ENCODE assay signal across 13 cellular contexts in the genomic region with DNA sequence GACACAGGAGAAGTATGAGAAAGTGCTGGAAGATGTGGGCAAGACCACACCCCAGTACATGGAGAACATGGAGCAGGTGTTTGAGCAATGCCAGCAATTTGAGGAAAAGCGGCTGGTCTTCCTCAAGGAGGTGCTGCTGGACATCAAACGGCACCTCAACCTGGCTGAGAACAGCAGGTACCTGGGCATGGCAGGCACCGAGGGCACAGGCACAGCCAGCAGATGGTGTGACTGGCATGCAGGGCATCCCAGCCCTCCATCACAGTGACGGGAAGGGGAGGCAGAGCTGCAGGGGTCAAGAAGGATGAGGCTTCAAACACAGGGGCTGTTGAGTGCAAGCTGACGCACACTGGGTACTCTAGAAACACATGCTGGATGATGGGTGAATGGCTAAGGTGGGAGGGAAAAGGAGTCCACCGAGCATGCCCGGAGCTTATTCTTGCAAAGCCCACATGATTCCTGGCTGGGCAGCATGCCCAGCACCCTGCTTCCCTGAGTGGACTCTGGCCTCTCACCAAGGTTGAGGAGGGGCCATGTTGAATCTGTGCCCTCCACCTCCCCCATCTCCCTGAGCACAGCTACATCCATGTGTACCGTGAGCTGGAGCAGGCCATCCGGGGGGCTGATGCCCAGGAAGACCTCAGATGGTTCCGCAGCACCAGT. TPM values are rescaled to one million over a fixed set of nuclear protein-coding genes. Genes with fewer than 3 reads are reported as not detected.
DNase-seq lines count a peak whose midpoint lies in the region; ATAC-seq and TF ChIP-seq lines count a peak whose summit lies in the region.
"Had no signal": no experiment of that assay in that cellular context is flagged by ENCODE, and none has a peak within 500 bp of the region (broad histone marks: within the 10 kb centered on the region; RNA-seq: fewer than 3 reads in every experiment).

No MANE protein-coding gene starts in this region.

- H3K4me1 ChIP-seq in mammary epithelial cell (ENCODE audit: insufficient read depth, low read length) (peaks cover 9% of the 10 kb centered on the region), liver (ENCODE audit: control insufficient read depth in 4 of 4, insufficient read depth in 4 of 4, low read length in 3 of 4) (peaks cover 7 to 18% (median 13%) of the 10 kb centered on the region in 4 donors), transverse colon (peaks cover 0 to 18% (median 16%) of the 10 kb centered on the region in 4 donors)

- WGBS in mammary epithelial cell (ENCODE audit: low coverage, missing lambda C conversion rate), result 47% methylated on average over 10 of the region's 10 CpGs
- 48% methylated on average over 10 of the region's 10 CpGs for WGBS in liver
- 45 to 53% methylated on average over 2 to 10 of the region's 10 CpGs for whole genome bisulfite sequencing in transverse colon (ENCODE audit: low coverage in 1 of 2), 2 donors

- BruUV-seq in MCF 10A (replicated peaks; lab: Mats Ljungman, UMichigan) (no TSS peak), mammary epithelial cell (replicated peaks; lab: Mats Ljungman, UMichigan) (no TSS peak)

- TF ChIP-seq POLR2A in transverse colon (IDR thresholded peaks at IDR 0.05), result no peak

- H3K36me3 ChIP-seq in mammary epithelial cell (ENCODE audit: insufficient read depth, low read length), result no peaks in the 10 kb centered on the region
- H3K36me3 ChIP-seq in liver (ENCODE audit: control insufficient read depth in 4 of 4, insufficient read depth in 3 of 4, low read depth in 1 of 4, low read length in 3 of 4), result no peaks in the 10 kb centered on the region
- no peaks in the 10 kb centered on the region for H3K36me3 ChIP-seq in transverse colon

- no peak overlapping the region for H3K27ac Mint-ChIP-seq in MCF 10A (ENCODE audit: low read depth, unreplicated experiment)

- no peaks in the 10 kb centered on the region for H3K27me3 Mint-ChIP-seq in MCF 10A (ENCODE audit: insufficient read depth, unreplicated experiment)

- no peak overlapping the region for H3K4me2 ChIP-seq in mammary epithelial cell (ENCODE audit: insufficient read depth, low read depth, low read length)

- DNase-seq in MCF 10A (ENCODE audit: unreplicated experiment), result peak; percentile 53
- no peak for DNase-seq in mammary epithelial cell
- DNase-seq in anterior cingulate cortex (lab: John Stamatoyannopoulos, UW), result peak in 34 of 58 donors; percentile 9 to 72 (median 33)
- DNase-seq in transverse colon, result peak; percentile 42
- no peak for DNase-seq in dedifferentiated amniotic fluid mesenchymal stem cell (ENCODE audit: extremely low spot score)
- no peak for DNase-seq in GM13977 (ENCODE audit: low spot score)
- DNase-seq: activated CD4-positive, alpha-beta T cell treated with anti-CD3 and anti-CD28 coated beads, Interleukin-2, amount 50 U/mL, for 1 hour; KG1; T-helper 1 cell had no signal

- TF ChIP-seq EP300 in transverse colon (IDR thresholded peaks at IDR 0.05; ENCODE audit: low read depth), result no peak

- dilution Hi-C loops in mammary epithelial cell (cut with HindIII; ENCODE audit: low sequenced_read_pairs), result loop anchor here (5.0 kb wide), 3 partner anchors 38 to 88 kb away; no protein-coding TSS in a partner anchor

- no peak for TF ChIP-seq CTCF in MCF 10A (IDR thresholded peaks at IDR 0.05; ENCODE audit: unreplicated experiment)
- no peak for TF ChIP-seq CTCF in mammary epithelial cell (conservative IDR thresholded peaks at IDR 0.05 in 1 of 2, IDR thresholded peaks at IDR 0.05 in 1 of 2; ENCODE audit: extremely low read depth in 1 of 2, insufficient read depth in 1 of 2, low read depth in 1 of 2, low read length in 2 of 2)
- TF ChIP-seq CTCF in liver (IDR thresholded peaks at IDR 0.05; ENCODE audit: low read depth, low read length, missing input control), result no peak
- TF ChIP-seq CTCF in transverse colon (IDR thresholded peaks at IDR 0.05), result peak in 1 of 5 experiments; percentile 46
- no peak for TF ChIP-seq CTCF in GM13977 (IDR thresholded peaks at IDR 0.05; ENCODE audit: extremely low read depth, insufficient read depth, missing control alignments)

- H3K79me2 ChIP-seq in mammary epithelial cell (ENCODE audit: insufficient read depth, low read length), result no peaks in the 10 kb centered on the region

- in situ Hi-C loops in mammary epithelial cell (cut with MboI; ENCODE audit: low sequenced_read_pairs in 2 of 2), result loop anchor here in 1 of 2 donors (5.0 kb wide), 1 partner anchor 78 kb away; no protein-coding TSS in a partner anchor
- in situ Hi-C loops in transverse colon (cut with MboI; ENCODE audit: low pct_ligation_motif_present in 1 of 4, low pct_unique_long_range_greater_than_20kb in 1 of 4, low sequenced_read_pairs in 3 of 4), result loop anchor here in 2 of 4 donors (5.0 kb wide), 2 partner anchors 73 to 78 kb away; no protein-coding TSS in a partner anchor
- in situ Hi-C loops in GM13977 (cut with MboI; ENCODE audit: low pct_unique_long_range_greater_than_20kb, low sequenced_read_pairs, unreplicated experiment), result no loop called here

- H3K4me3 Mint-ChIP-seq in MCF 10A (ENCODE audit: unreplicated experiment), result no peak overlapping the region
- H3K4me3 Mint-ChIP-seq: neural crest cell had no signal

- no peaks in the 10 kb centered on the region for H3K36me3 Mint-ChIP-seq in MCF 10A (ENCODE audit: insufficient read depth, unreplicated experiment)

- H3K4me3 ChIP-seq in mammary epithelial cell (replicated peaks in 1 of 3; ENCODE audit: insufficient read depth in 1 of 3, low read depth in 2 of 3, low read length in 3 of 3), result no peak overlapping the region
- no peak overlapping the region for H3K4me3 ChIP-seq in liver (ENCODE audit: low read depth in 1 of 3, low read length in 3 of 3)
- no peak overlapping the region for H3K4me3 ChIP-seq in transverse colon

- H3K27me3 ChIP-seq in mammary epithelial cell (ENCODE audit: insufficient read depth, low read length) (no peaks in the 10 kb centered on the region), liver (ENCODE audit: control insufficient read depth in 4 of 4, insufficient read depth in 4 of 4, low read length in 3 of 4) (no peaks in the 10 kb centered on the region), transverse colon (no peaks in the 10 kb centered on the region)

- H3K9ac ChIP-seq in mammary epithelial cell (ENCODE audit: insufficient read depth, low read length) (no peak overlapping the region), liver (ENCODE audit: low read depth in 1 of 2, low read length in 2 of 2) (no peak overlapping the region)

- CTCF ChIA-PET in MCF 10A (lab: Yijun Ruan, JAX), result interaction anchor here (0.6 kb wide), 1 partner anchor 307 kb away, joined by 3 read pairs; no protein-coding TSS in a partner anchor
- CTCF ChIA-PET in mammary epithelial cell (lab: Charles Lee; ENCODE audit: low non-redundant PET), result no interaction called here

- no peaks in the 10 kb centered on the region for H4K20me1 ChIP-seq in mammary epithelial cell (ENCODE audit: insufficient read depth, low read length)

- H3K9me3 ChIP-seq in mammary epithelial cell (replicated peaks; ENCODE audit: insufficient read depth, low read length), result no peaks in the 10 kb centered on the region
- H3K9me3 ChIP-seq in liver (ENCODE audit: control insufficient read depth in 4 of 4, low read length in 3 of 4), result no peaks in the 10 kb centered on the region
- H3K9me3 ChIP-seq in transverse colon, result no peaks in the 10 kb centered on the region

- H3K27ac ChIP-seq in mammary epithelial cell (ENCODE audit: insufficient read depth, low read depth, low read length) (no peak overlapping the region), liver (ENCODE audit: low read depth in 1 of 2, low read length in 2 of 2) (no peak overlapping the region), transverse colon (no peak overlapping the region)

- no peaks in the 10 kb centered on the region for H3K4me1 Mint-ChIP-seq in MCF 10A (ENCODE audit: insufficient read depth, unreplicated experiment)

- TF ChIP-seq RAD21 in liver (IDR thresholded peaks at IDR 0.05), result peak in 1 of 2 donors; percentile 31

- intact Hi-C loops in MCF 10A (cut with micrococcal nuclease), result no loop called here
- intact Hi-C loops in mammary epithelial cell (cut with micrococcal nuclease), result loop anchor here (5.0 kb wide), 1 partner anchor 458 kb away; no protein-coding TSS in a partner anchor
- intact Hi-C loops in transverse colon (cut with DNase I; ENCODE audit: low total_unique reads), result loop anchor here (5.0 kb wide), 1 partner anchor 88 kb away; no protein-coding TSS in a partner anchor

- no peaks in the 10 kb centered on the region for H3K9me3 Mint-ChIP-seq in MCF 10A (ENCODE audit: unreplicated experiment)
- H3K9me3 Mint-ChIP-seq: neural crest cell had no signal

- no peak overlapping the region for H2AFZ ChIP-seq in mammary epithelial cell (ENCODE audit: low read depth, low read length)

- ATAC-seq in GM21529 (IDR thresholded peaks at IDR 0.05; ENCODE audit: unreplicated experiment), result no peak

- POLR2A ChIA-PET in MCF 10A (lab: Yijun Ruan, JAX), result no interaction called here

TF ChIP-seq in liver, 16 proteins besides CTCF, POLR2A, EP300 and RAD21 (continues in another document):
- TF ChIP-seq GABPA (IDR thresholded peaks at IDR 0.05 in 1 of 2, conservative IDR thresholded peaks at IDR 0.05 in 1 of 2) (no peak), RXRA (IDR thresholded peaks at IDR 0.05) (peak; percentile 39 to 49), FOXA1 (IDR thresholded peaks at IDR 0.05) (no peak), JUND (IDR thresholded peaks at IDR 0.05) (no peak), SP1 (IDR thresholded peaks at IDR 0.05) (peak; percentile 62), ZBTB33 (IDR thresholded peaks at IDR 0.05) (no peak)
- TF ChIP-seq, protein P1, sequence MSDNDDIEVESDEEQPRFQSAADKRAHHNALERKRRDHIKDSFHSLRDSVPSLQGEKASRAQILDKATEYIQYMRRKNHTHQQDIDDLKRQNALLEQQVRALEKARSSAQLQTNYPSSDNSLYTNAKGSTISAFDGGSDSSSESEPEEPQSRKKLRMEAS (IDR thresholded peaks at IDR 0.05), result no peak

RNA-seq across cellular contexts. Expression of gene SPDEF, which starts 26.3 kb away (rescaled TPM):
- total RNA-seq in MCF 10A (2022) (not detected in 2 replicates), mammary epithelial cell (under 1 TPM in 1 of 2 donors, not detected in 1; 0.16 TPM), liver (under 1 TPM in 1 of 2 donors, not detected in 1; 0.09 TPM), transverse colon (10 to 100 TPM in 3 of 4 donors, 1 to 10 TPM in 1; 9.0 to 57.3 (median 31.5) TPM)
- polyA plus RNA-seq in mammary epithelial cell (not detected), liver (under 1 TPM in 1 of 2 donors, not detected in 1; 0.05 TPM)
- polyA minus RNA-seq in mammary epithelial cell, result not detected
- total RNA-seq: glomerular endothelial cell had no signal

Comparison
In these comparisons a context has a peak if more than half of its experiments do, and no peak if none do; other contexts are left out.
1. DNase-seq: peak in MCF 10A (single experiment), anterior cingulate cortex (34 of 58) and transverse colon (single experiment); none in mammary epithelial cell (single experiment), dedifferentiated amniotic fluid mesenchymal stem cell (single experiment) and GM13977 (single experiment).